9 cellular contexts compared by ENCODE assay signal in genomic region chr6:26553264-26553738, GRCh38. TPM values are rescaled to one million over a fixed set of nuclear protein-coding genes. Genes with fewer than 3 reads are reported as not detected.
DNase-seq lines count a peak whose midpoint lies in the region; ATAC-seq lines count a peak whose summit lies in the region.
"Had no signal": no experiment of that assay in that cellular context is flagged by ENCODE, and none has a peak within 500 bp of the region (broad histone marks: within the 10 kb centered on the region; RNA-seq: fewer than 3 reads in every experiment).

No MANE protein-coding gene starts in this region.

- peaks cover 3% of the 10 kb centered on the region for H3K27me3 Mint-ChIP-seq in activated CD4-positive, alpha-beta T cell treated with anti-CD3 and anti-CD28 coated beads, Interleukin-2, amount 10 ng/mL, durations not matched to agents 7 days and 5 days

- H3K4me1 ChIP-seq in ectodermal cell (ENCODE audit: control insufficient read depth, insufficient read depth, low read length): no peaks in the 10 kb centered on the region

- WGBS in ectodermal cell, 2 experiments: 0 to 1% methylated on average over 9 to 14 of the region's 14 CpGs

- no peaks in the 10 kb centered on the region for H3K9me3 ChIP-seq in ectodermal cell (ENCODE audit: control insufficient read depth, low read length)

- POLR2A ChIA-PET in activated CD4-positive, alpha-beta T cell treated with anti-CD3 and anti-CD28 coated beads, Interleukin-2, amount 10 ng/mL, durations not matched to agents 7 days and 5 days (lab: Charles Lee): interaction anchor here (1.4 to 1.5 kb wide), 2 partner anchors 16 to 223 kb away, joined by 4 to 7 read pairs; no protein-coding TSS in a partner anchor

- no peaks in the 10 kb centered on the region for H3K9me3 Mint-ChIP-seq in activated CD4-positive, alpha-beta T cell treated with anti-CD3 and anti-CD28 coated beads, Interleukin-2, amount 10 ng/mL, durations not matched to agents 7 days and 5 days

- CTCF ChIA-PET in activated CD4-positive, alpha-beta T cell treated with anti-CD3 and anti-CD28 coated beads, Interleukin-2, amount 10 ng/mL, durations not matched to agents 7 days and 5 days (lab: Charles Lee): interaction anchor here (1.0 to 2.4 kb wide), 17 partner anchors 8 to 244 kb away, joined by 3 to 16 read pairs (median 5); partner anchors contain the start of gene HMGN4

- H3K36me3 Mint-ChIP-seq in activated CD4-positive, alpha-beta T cell treated with anti-CD3 and anti-CD28 coated beads, Interleukin-2, amount 10 ng/mL, durations not matched to agents 7 days and 5 days (ENCODE audit: low read depth): no peaks in the 10 kb centered on the region

- no peak overlapping the region for H3K27ac Mint-ChIP-seq in activated CD4-positive, alpha-beta T cell treated with anti-CD3 and anti-CD28 coated beads, Interleukin-2, amount 10 ng/mL, durations not matched to agents 7 days and 5 days

- ATAC-seq in GM18520 (IDR thresholded peaks at IDR 0.05; ENCODE audit: unreplicated experiment): peak; percentile 28
- peak; percentile 45 for ATAC-seq in HG03342 (IDR thresholded peaks at IDR 0.05; ENCODE audit: unreplicated experiment)

- no peak overlapping the region for H3K27ac ChIP-seq in ectodermal cell (ENCODE audit: insufficient read depth, low read depth, low read length, poor library complexity, severe bottlenecking)

- no peaks in the 10 kb centered on the region for H3K27me3 ChIP-seq in ectodermal cell (ENCODE audit: control insufficient read depth, insufficient read depth, low read length, poor library complexity, severe bottlenecking)

- no peaks in the 10 kb centered on the region for H3K36me3 ChIP-seq in ectodermal cell (ENCODE audit: control insufficient read depth, insufficient read depth, low read length)

- H3K4me1 Mint-ChIP-seq in activated CD4-positive, alpha-beta T cell treated with anti-CD3 and anti-CD28 coated beads, Interleukin-2, amount 10 ng/mL, durations not matched to agents 7 days and 5 days: peaks cover 23% of the 10 kb centered on the region

- H3K4me3 Mint-ChIP-seq in activated CD4-positive, alpha-beta T cell treated with anti-CD3 and anti-CD28 coated beads, Interleukin-2, amount 10 ng/mL, durations not matched to agents 7 days and 5 days: no peak overlapping the region

- H3K4me3 ChIP-seq in ectodermal cell (ENCODE audit: insufficient read depth, low read depth, low read length): peak overlapping the region; percentile 80

- DNase-seq in NCI-H524 treated with DMSO at 0.1 percent for 48 hours (lab: John Stamatoyannopoulos, UW): peak; percentile 40
- peak; percentile 77 for DNase-seq in activated CD4-positive, alpha-beta T cell treated with anti-CD3 and anti-CD28 coated beads, Interleukin-2, amount 10 ng/mL, durations not matched to agents 7 days and 5 days
- peak; percentile 75 to 79 for DNase-seq in lung microvascular endothelial cell (ENCODE audit: low read depth in 2 of 2)
- peak in 2 of 3 donors; percentile 66 to 69 for DNase-seq in stimulated activated CD4-positive, alpha-beta T cell treated with anti-CD3 and anti-CD28 coated beads, TNF-alpha, amount 100 ng/mL, for 48 hours (ENCODE audit: low read depth in 3 of 3)
- DNase-seq in HuH-7.5 (ENCODE audit: low spot score): no peak

RNA-seq across cellular contexts. Expression of gene HMGN4, which starts 15.1 kb away (rescaled TPM):
- total RNA-seq in activated CD4-positive, alpha-beta T cell treated with anti-CD3 and anti-CD28 coated beads, Interleukin-2, amount 10 ng/mL, durations not matched to agents 7 days and 5 days: 10 to 100 TPM; 85.7 to 93.0 TPM
- polyA plus RNA-seq in ectodermal cell (2013, experiment 1 of 4): 76.9 TPM
- polyA plus RNA-seq in ectodermal cell (2013, experiment 2 of 4): 71.1 TPM
- polyA plus RNA-seq in ectodermal cell (2013, experiment 3 of 4): 73.8 TPM
- polyA plus RNA-seq in ectodermal cell (2013, experiment 4 of 4): 79.7 TPM
- total RNA-seq in lung microvascular endothelial cell: 45.5 and 52.4 TPM in 2 replicates

RNA-seq across cellular contexts. Expression of gene ABT1, which starts 43.5 kb away (rescaled TPM):
- 10 to 100 TPM; 24.9 to 27.4 TPM for total RNA-seq in activated CD4-positive, alpha-beta T cell treated with anti-CD3 and anti-CD28 coated beads, Interleukin-2, amount 10 ng/mL, durations not matched to agents 7 days and 5 days
- polyA plus RNA-seq in ectodermal cell (2013, experiment 1 of 4): 17.3 TPM
- polyA plus RNA-seq in ectodermal cell (2013, experiment 2 of 4): 18.4 TPM
- polyA plus RNA-seq in ectodermal cell (2013, experiment 3 of 4): 15.8 TPM
- polyA plus RNA-seq in ectodermal cell (2013, experiment 4 of 4): 17.1 TPM
- total RNA-seq in lung microvascular endothelial cell: 15.7 and 21.4 TPM in 2 replicates

RNA-seq across cellular contexts. Expression of gene BTN1A1, which starts 53.2 kb away (rescaled TPM):
- total RNA-seq in activated CD4-positive, alpha-beta T cell treated with anti-CD3 and anti-CD28 coated beads, Interleukin-2, amount 10 ng/mL, durations not matched to agents 7 days and 5 days: not detected
- not detected for polyA plus RNA-seq in ectodermal cell (2013, experiment 1 of 4)
- not detected for polyA plus RNA-seq in ectodermal cell (2013, experiment 2 of 4)
- polyA plus RNA-seq in ectodermal cell (2013, experiment 3 of 4): not detected
- not detected for polyA plus RNA-seq in ectodermal cell (2013, experiment 4 of 4)
- not detected in 2 replicates for total RNA-seq in lung microvascular endothelial cell
- total RNA-seq: subcutaneous adipose tissue had no signal
